In genomic region chr9:131739192-131739961, GRCh38 we compare ENCODE assay signal across 1 cellular context.
TF ChIP-seq lines count a peak whose summit lies in the region.

No MANE protein-coding gene starts in this region.

TF ChIP-seq in HepG2, 621 proteins besides CTCF, POLR2A, EP300 and RAD21 (continued from another document):
- TF ChIP-seq, protein P1, sequence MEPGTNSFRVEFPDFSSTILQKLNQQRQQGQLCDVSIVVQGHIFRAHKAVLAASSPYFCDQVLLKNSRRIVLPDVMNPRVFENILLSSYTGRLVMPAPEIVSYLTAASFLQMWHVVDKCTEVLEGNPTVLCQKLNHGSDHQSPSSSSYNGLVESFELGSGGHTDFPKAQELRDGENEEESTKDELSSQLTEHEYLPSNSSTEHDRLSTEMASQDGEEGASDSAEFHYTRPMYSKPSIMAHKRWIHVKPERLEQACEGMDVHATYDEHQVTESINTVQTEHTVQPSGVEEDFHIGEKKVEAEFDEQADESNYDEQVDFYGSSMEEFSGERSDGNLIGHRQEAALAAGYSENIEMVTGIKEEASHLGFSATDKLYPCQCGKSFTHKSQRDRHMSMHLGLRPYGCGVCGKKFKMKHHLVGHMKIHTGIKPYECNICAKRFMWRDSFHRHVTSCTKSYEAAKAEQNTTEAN (CRISPR knock-in tag; conservative IDR thresholded peaks at IDR 0.05): 0 out of 2 replicates have a peak, but pooled peaks have one; percentile 39
- TF ChIP-seq FUBP1 (CRISPR knock-in tag; IDR thresholded peaks at IDR 0.05; ENCODE audit: borderline replicate concordance) (no peak), HIVEP1 (CRISPR knock-in tag; IDR thresholded peaks at IDR 0.05) (peak; percentile 30; the same call in 1 of the 2 replicates), MYC (CRISPR knock-in tag; IDR thresholded peaks at IDR 0.05; ENCODE audit: borderline replicate concordance) (0 out of 2 replicates have a peak, but pooled peaks have one; percentile 17), ZBTB3 (CRISPR knock-in tag; IDR thresholded peaks at IDR 0.05; ENCODE audit: borderline replicate concordance, low read depth) (no peak), ZC3H13 (CRISPR knock-in tag; IDR thresholded peaks at IDR 0.05) (no peak), KDM2A (CRISPR knock-in tag; IDR thresholded peaks at IDR 0.05; ENCODE audit: borderline replicate concordance, low read depth) (0 out of 2 replicates have a peak, but pooled peaks have one; percentile 34), FOXP4 (CRISPR knock-in tag; IDR thresholded peaks at IDR 0.05) (0 out of 2 replicates have a peak, but pooled peaks have one; percentile 16), MEIS2 (CRISPR knock-in tag; IDR thresholded peaks at IDR 0.05) (peak; percentile 62; the same call in 1 of the 2 replicates), ZMYM4 (CRISPR knock-in tag; IDR thresholded peaks at IDR 0.05) (peak; percentile 26; the same call in 1 of the 2 replicates), MIER2 (CRISPR knock-in tag; IDR thresholded peaks at IDR 0.05) (no peak), ATRX (CRISPR knock-in tag; IDR thresholded peaks at IDR 0.05; ENCODE audit: borderline replicate concordance) (no peak), ISX (CRISPR knock-in tag; conservative IDR thresholded peaks at IDR 0.05) (no peak), NCOA1 (CRISPR knock-in tag; IDR thresholded peaks at IDR 0.05) (no peak)
- TF ChIP-seq, protein P2, sequence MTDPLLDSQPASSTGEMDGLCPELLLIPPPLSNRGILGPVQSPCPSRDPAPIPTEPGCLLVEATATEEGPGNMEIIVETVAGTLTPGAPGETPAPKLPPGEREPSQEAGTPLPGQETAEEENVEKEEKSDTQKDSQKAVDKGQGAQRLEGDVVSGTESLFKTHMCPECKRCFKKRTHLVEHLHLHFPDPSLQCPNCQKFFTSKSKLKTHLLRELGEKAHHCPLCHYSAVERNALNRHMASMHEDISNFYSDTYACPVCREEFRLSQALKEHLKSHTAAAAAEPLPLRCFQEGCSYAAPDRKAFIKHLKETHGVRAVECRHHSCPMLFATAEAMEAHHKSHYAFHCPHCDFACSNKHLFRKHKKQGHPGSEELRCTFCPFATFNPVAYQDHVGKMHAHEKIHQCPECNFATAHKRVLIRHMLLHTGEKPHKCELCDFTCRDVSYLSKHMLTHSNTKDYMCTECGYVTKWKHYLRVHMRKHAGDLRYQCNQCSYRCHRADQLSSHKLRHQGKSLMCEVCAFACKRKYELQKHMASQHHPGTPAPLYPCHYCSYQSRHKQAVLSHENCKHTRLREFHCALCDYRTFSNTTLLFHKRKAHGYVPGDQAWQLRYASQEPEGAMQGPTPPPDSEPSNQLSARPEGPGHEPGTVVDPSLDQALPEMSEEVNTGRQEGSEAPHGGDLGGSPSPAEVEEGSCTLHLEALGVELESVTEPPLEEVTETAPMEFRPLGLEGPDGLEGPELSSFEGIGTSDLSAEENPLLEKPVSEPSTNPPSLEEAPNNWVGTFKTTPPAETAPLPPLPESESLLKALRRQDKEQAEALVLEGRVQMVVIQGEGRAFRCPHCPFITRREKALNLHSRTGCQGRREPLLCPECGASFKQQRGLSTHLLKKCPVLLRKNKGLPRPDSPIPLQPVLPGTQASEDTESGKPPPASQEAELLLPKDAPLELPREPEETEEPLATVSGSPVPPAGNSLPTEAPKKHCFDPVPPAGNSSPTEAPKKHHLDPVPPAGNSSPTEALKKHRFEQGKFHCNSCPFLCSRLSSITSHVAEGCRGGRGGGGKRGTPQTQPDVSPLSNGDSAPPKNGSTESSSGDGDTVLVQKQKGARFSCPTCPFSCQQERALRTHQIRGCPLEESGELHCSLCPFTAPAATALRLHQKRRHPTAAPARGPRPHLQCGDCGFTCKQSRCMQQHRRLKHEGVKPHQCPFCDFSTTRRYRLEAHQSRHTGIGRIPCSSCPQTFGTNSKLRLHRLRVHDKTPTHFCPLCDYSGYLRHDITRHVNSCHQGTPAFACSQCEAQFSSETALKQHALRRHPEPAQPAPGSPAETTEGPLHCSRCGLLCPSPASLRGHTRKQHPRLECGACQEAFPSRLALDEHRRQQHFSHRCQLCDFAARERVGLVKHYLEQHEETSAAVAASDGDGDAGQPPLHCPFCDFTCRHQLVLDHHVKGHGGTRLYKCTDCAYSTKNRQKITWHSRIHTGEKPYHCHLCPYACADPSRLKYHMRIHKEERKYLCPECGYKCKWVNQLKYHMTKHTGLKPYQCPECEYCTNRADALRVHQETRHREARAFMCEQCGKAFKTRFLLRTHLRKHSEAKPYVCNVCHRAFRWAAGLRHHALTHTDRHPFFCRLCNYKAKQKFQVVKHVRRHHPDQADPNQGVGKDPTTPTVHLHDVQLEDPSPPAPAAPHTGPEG (CRISPR knock-in tag; IDR thresholded peaks at IDR 0.05): 0 out of 2 replicates have a peak, but pooled peaks have one; percentile 55
- TF ChIP-seq, protein P3, sequence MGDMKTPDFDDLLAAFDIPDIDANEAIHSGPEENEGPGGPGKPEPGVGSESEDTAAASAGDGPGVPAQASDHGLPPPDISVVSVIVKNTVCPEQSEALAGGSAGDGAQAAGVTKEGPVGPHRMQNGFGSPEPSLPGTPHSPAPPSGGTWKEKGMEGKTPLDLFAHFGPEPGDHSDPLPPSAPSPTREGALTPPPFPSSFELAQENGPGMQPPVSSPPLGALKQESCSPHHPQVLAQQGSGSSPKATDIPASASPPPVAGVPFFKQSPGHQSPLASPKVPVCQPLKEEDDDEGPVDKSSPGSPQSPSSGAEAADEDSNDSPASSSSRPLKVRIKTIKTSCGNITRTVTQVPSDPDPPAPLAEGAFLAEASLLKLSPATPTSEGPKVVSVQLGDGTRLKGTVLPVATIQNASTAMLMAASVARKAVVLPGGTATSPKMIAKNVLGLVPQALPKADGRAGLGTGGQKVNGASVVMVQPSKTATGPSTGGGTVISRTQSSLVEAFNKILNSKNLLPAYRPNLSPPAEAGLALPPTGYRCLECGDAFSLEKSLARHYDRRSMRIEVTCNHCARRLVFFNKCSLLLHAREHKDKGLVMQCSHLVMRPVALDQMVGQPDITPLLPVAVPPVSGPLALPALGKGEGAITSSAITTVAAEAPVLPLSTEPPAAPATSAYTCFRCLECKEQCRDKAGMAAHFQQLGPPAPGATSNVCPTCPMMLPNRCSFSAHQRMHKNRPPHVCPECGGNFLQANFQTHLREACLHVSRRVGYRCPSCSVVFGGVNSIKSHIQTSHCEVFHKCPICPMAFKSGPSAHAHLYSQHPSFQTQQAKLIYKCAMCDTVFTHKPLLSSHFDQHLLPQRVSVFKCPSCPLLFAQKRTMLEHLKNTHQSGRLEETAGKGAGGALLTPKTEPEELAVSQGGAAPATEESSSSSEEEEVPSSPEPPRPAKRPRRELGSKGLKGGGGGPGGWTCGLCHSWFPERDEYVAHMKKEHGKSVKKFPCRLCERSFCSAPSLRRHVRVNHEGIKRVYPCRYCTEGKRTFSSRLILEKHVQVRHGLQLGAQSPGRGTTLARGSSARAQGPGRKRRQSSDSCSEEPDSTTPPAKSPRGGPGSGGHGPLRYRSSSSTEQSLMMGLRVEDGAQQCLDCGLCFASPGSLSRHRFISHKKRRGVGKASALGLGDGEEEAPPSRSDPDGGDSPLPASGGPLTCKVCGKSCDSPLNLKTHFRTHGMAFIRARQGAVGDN (CRISPR knock-in tag; IDR thresholded peaks at IDR 0.05): peak; percentile 55
- TF ChIP-seq, protein P4, sequence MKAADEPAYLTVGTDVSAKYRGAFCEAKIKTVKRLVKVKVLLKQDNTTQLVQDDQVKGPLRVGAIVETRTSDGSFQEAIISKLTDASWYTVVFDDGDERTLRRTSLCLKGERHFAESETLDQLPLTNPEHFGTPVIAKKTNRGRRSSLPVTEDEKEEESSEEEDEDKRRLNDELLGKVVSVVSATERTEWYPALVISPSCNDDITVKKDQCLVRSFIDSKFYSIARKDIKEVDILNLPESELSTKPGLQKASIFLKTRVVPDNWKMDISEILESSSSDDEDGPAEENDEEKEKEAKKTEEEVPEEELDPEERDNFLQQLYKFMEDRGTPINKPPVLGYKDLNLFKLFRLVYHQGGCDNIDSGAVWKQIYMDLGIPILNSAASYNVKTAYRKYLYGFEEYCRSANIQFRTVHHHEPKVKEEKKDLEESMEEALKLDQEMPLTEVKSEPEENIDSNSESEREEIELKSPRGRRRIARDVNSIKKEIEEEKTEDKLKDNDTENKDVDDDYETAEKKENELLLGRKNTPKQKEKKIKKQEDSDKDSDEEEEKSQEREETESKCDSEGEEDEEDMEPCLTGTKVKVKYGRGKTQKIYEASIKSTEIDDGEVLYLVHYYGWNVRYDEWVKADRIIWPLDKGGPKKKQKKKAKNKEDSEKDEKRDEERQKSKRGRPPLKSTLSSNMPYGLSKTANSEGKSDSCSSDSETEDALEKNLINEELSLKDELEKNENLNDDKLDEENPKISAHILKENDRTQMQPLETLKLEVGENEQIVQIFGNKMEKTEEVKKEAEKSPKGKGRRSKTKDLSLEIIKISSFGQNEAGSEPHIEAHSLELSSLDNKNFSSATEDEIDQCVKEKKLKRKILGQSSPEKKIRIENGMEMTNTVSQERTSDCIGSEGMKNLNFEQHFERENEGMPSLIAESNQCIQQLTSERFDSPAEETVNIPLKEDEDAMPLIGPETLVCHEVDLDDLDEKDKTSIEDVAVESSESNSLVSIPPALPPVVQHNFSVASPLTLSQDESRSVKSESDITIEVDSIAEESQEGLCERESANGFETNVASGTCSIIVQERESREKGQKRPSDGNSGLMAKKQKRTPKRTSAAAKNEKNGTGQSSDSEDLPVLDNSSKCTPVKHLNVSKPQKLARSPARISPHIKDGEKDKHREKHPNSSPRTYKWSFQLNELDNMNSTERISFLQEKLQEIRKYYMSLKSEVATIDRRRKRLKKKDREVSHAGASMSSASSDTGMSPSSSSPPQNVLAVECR (CRISPR knock-in tag; IDR thresholded peaks at IDR 0.05; ENCODE audit: borderline replicate concordance): 0 out of 2 replicates have a peak, but pooled peaks have one; percentile 24
